Comparison of ENCODE assay signal across 8 cellular contexts in the genomic region with DNA sequence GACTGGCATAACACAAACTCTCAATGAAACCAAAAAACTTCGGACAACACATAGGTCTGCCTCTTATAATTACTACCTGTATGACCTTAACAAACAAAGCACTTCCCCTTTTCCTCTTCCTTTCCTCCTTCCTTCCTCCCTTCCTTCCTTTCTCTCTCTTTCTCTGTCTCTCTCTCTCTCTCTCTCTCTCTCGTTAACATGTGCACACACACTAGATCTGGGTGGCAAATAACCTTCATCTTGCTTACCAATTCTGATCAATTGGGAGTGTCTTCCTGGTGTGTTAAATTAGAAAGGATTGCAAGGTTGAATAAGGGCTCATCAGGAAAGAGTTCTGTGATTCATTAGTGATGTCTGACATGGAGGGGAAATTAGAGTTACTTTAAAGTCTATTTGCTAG.
"Had no signal": no experiment of that assay in that cellular context is flagged by ENCODE, and none has a peak within 500 bp of the region (broad histone marks: within the 10 kb centered on the region; RNA-seq: fewer than 3 reads in every experiment).

No MANE protein-coding gene starts in this region.

- FAIRE-seq: G401.6, GM12878, GM12891, GM12892, GM18507, GM19239 had no signal

- ATAC-seq: GM12878 had no signal

- H3K4me3 ChIP-seq: GM12878 had no signal

- DNase-seq: GDM1, GF-D8 had no signal
